8 cellular contexts compared by ENCODE assay signal in genomic region chr6:130018830-130019795, GRCh38. TPM values are rescaled to one million over a fixed set of nuclear protein-coding genes. Genes with fewer than 3 reads are reported as not detected.
A peak's percentile ranks its signal among the peaks of the same experiment; 100 is the strongest.
DNase-seq lines count a peak whose midpoint lies in the region; ATAC-seq and TF ChIP-seq lines count a peak whose summit lies in the region.

No MANE protein-coding gene starts in this region.

- peaks cover 0 to 6% (median 0%) of the 10 kb centered on the region in 5 experiments for H3K9me3 Mint-ChIP-seq in brain

- H3K4me1 Mint-ChIP-seq in brain, result peaks cover 39% of the 10 kb centered on the region

- TF ChIP-seq CTCF in BE2C (IDR thresholded peaks at IDR 0.05; ENCODE audit: low read depth, low read length) (no peak), brain (conservative IDR thresholded peaks at IDR 0.05) (no peak)

- no peaks in the 10 kb centered on the region for H3K4me1 ChIP-seq in BE2C

- ATAC-seq in GM19351 (IDR thresholded peaks at IDR 0.05; ENCODE audit: unreplicated experiment) (peak; percentile 28), HG03469 (IDR thresholded peaks at IDR 0.05; ENCODE audit: unreplicated experiment) (no peak)

- no peaks in the 10 kb centered on the region for H3K36me3 Mint-ChIP-seq in brain

- H3K4me3 Mint-ChIP-seq in brain, result peak overlapping the region; percentile 91 to 100 (median 98)

- no peaks in the 10 kb centered on the region; the same call in 1 of the 2 replicates for H3K27me3 ChIP-seq in BE2C

- DNase-seq in BE2C, result peak; percentile 52
- peak; percentile 12 for DNase-seq in HT-29 (ENCODE audit: low spot score)
- DNase-seq in T-helper 22 cell (ENCODE audit: low read depth), result peak; percentile 12
- no peak for DNase-seq in skeletal muscle cell (ENCODE audit: low read depth)

- H3K36me3 ChIP-seq in BE2C, result no peaks in the 10 kb centered on the region

- no peaks in the 10 kb centered on the region for H3K9me3 ChIP-seq in BE2C
- H3K9me3 ChIP-seq in iPS-18c (ENCODE audit: control insufficient read depth, insufficient read depth, low read length), result no peaks in the 10 kb centered on the region

- H3K27ac Mint-ChIP-seq in brain, result peak overlapping the region; percentile 87 to 98 (median 95)

- H3K4me3 ChIP-seq in BE2C (ENCODE audit: low read depth, low read length) (peak overlapping the region; percentile 95), iPS-18c (ENCODE audit: insufficient read depth, low read depth, low read length) (peak overlapping the region; percentile 74), skeletal muscle cell (ENCODE audit: low read depth, low read length) (peak overlapping the region; percentile 92)

- H3K27me3 Mint-ChIP-seq in brain, result peaks cover 26% of the 10 kb centered on the region

RNA-seq across cellular contexts. Expression of gene L3MBTL3, which starts 0.7 kb away (rescaled TPM):
- polyA plus RNA-seq in BE2C (2012; ENCODE audit: insufficient read depth, insufficient read length, low read depth), result 3.6 TPM
- total RNA-seq in HT-29 (2014; rRNA removed; shearing (Covaris generic)), result 1.3 and 1.4 TPM in 2 replicates
- polyA plus RNA-seq in brain (ENCODE audit: insufficient read depth, low read depth, low replicate concordance), result 6.3 TPM
